8 cellular contexts compared by ENCODE assay signal in genomic region chr17:65560628-65561371, GRCh38. TPM values are rescaled to one million over a fixed set of nuclear protein-coding genes. Genes with fewer than 3 reads are reported as not detected.
DNase-seq lines count a peak whose midpoint lies in the region; ATAC-seq and TF ChIP-seq lines count a peak whose summit lies in the region.

No MANE protein-coding gene starts in this region.

- H3K27ac Mint-ChIP-seq in nephron, result peak overlapping the region; percentile 85 to 97 (median 94)

- H3K36me3 Mint-ChIP-seq in nephron (ENCODE audit: low read depth), result no peaks in the 10 kb centered on the region

- H3K9me3 Mint-ChIP-seq in nephron, result no peaks in the 10 kb centered on the region

- DNase-seq in 8988T (peak; percentile 69), HuH-7 (ENCODE audit: low spot score) (peak; percentile 81), RPMI7951 (ENCODE audit: low read depth) (peak; percentile 91), activated gamma-delta T cell treated with Interleukin-2 at 50 U/mL for 16 hours (peak; percentile 61), fibroblast of villous mesenchyme (ENCODE audit: low read depth) (peak; percentile 89)
- peak; percentile 77 to 88 (median 79) for DNase-seq in stimulated activated naive CD4-positive, alpha-beta T cell (lab: John Stamatoyannopoulos, UW)

- peak overlapping the region; percentile 81 to 89 (median 87) for H3K4me3 Mint-ChIP-seq in nephron

- peak overlapping the region; percentile 69 for H3K4me3 ChIP-seq in fibroblast of villous mesenchyme (ENCODE audit: low read depth, low read length)

- H3K4me1 Mint-ChIP-seq in nephron, result peaks cover 14% of the 10 kb centered on the region

- peak; percentile 46 for ATAC-seq in GM19035 (IDR thresholded peaks at IDR 0.05; ENCODE audit: unreplicated experiment)

- H3K27me3 Mint-ChIP-seq in nephron (ENCODE audit: low read depth), result no peaks in the 10 kb centered on the region

- TF ChIP-seq CTCF in fibroblast of villous mesenchyme (IDR thresholded peaks at IDR 0.05; ENCODE audit: insufficient read depth, low read depth, low read length), result no peak
- no peak for TF ChIP-seq CTCF in nephron (IDR thresholded peaks at IDR 0.05; ENCODE audit: unreplicated experiment in 3 of 3)

RNA-seq across cellular contexts. Expression of gene AXIN2, which starts 0.6 kb away (rescaled TPM):
- total RNA-seq in RPMI7951 (2014; rRNA removed; shearing (Covaris generic)), result 3.1 and 4.9 TPM in 2 replicates
- 1.3 and 1.9 TPM in 2 replicates for total RNA-seq in fibroblast of villous mesenchyme

Comparison
In these comparisons a context has a peak if more than half of its experiments do, and no peak if none do; other contexts are left out.
1. Peak in every context shown above with its lines: DNase-seq, ATAC-seq and H3K4me3 ChIP-seq.